ENCODE assay signal across 1 cellular context in genomic region chr7:74173866-74174605, GRCh38.
TF ChIP-seq lines count a peak whose summit lies in the region.

EIF4H (plus strand) TSS chr7:74174356; CDS start chr7:74174384, 28 bp downstream.

TF ChIP-seq in HepG2, 621 proteins besides CTCF, POLR2A, EP300 and RAD21 (continued from another document and continues in another):
- TF ChIP-seq TAF1 (CRISPR knock-in tag; IDR thresholded peaks at IDR 0.05) (peak; percentile 75; the same call in 1 of the 2 replicates), IKZF1 (IDR thresholded peaks at IDR 0.05) (no peak), ZNF337 (CRISPR knock-in tag; IDR thresholded peaks at IDR 0.05; ENCODE audit: borderline replicate concordance, low read depth) (no peak), ZNF569 (CRISPR knock-in tag; IDR thresholded peaks at IDR 0.05; ENCODE audit: borderline replicate concordance) (no peak), ZNF770 (CRISPR knock-in tag; IDR thresholded peaks at IDR 0.05) (peak; percentile 77), MAFK (conservative IDR thresholded peaks at IDR 0.05 in 1 of 2, IDR thresholded peaks at IDR 0.05 in 1 of 2; ENCODE audit: low read length in 2 of 2) (no peak), HIVEP1 (CRISPR knock-in tag; IDR thresholded peaks at IDR 0.05) (peak; percentile 83), ZNF296 (CRISPR knock-in tag; conservative IDR thresholded peaks at IDR 0.05) (0 out of 2 replicates have a peak, but pooled peaks have one; percentile 48), PREB (CRISPR knock-in tag; IDR thresholded peaks at IDR 0.05) (0 out of 2 replicates have a peak, but pooled peaks have one; percentile 15), ZBTB20 (CRISPR knock-in tag; IDR thresholded peaks at IDR 0.05; ENCODE audit: borderline replicate concordance, low read depth) (peak; percentile 27; the same call in 1 of the 2 replicates), USF2 (IDR thresholded peaks at IDR 0.05; ENCODE audit: low read depth, low read length) (peak; percentile 87), USF2 (CRISPR knock-in tag; IDR thresholded peaks at IDR 0.05; ENCODE audit: borderline replicate concordance) (no peak; the same call in 1 of the 2 replicates), SPEN (CRISPR knock-in tag; IDR thresholded peaks at IDR 0.05; ENCODE audit: low read depth) (peak; percentile 91), MEIS1 (CRISPR knock-in tag; IDR thresholded peaks at IDR 0.05; ENCODE audit: borderline replicate concordance) (no peak), ZNF253 (CRISPR knock-in tag; IDR thresholded peaks at IDR 0.05; ENCODE audit: borderline replicate concordance) (no peak), GMEB2 (CRISPR knock-in tag; IDR thresholded peaks at IDR 0.05; ENCODE audit: low read depth) (peak; percentile 79), ZNF24 (IDR thresholded peaks at IDR 0.05) (no peak), ZZZ3 (CRISPR knock-in tag; IDR thresholded peaks at IDR 0.05; ENCODE audit: borderline replicate concordance) (peak; percentile 62; the same call in 1 of the 2 replicates), RORA (CRISPR knock-in tag; IDR thresholded peaks at IDR 0.05) (no peak), HIC2 (CRISPR knock-in tag; IDR thresholded peaks at IDR 0.05; ENCODE audit: low read depth) (no peak), GATA4 (IDR thresholded peaks at IDR 0.05; ENCODE audit: borderline replicate concordance, low read depth) (no peak), THRA (CRISPR knock-in tag; IDR thresholded peaks at IDR 0.05; ENCODE audit: borderline replicate concordance) (no peak; the same call in 1 of the 2 replicates), SRSF1 (optimal IDR thresholded peaks at IDR 0.05; ENCODE audit: low read depth, low read length) (no peak), ZNF224 (CRISPR knock-in tag; IDR thresholded peaks at IDR 0.05) (peak; percentile 22; the same call in 1 of the 2 replicates), SIX1 (CRISPR knock-in tag; IDR thresholded peaks at IDR 0.05; ENCODE audit: borderline replicate concordance) (no peak), HNF4G (IDR thresholded peaks at IDR 0.05; ENCODE audit: borderline replicate concordance, low read depth, low read length) (no peak), HNF4G (CRISPR knock-in tag; IDR thresholded peaks at IDR 0.05; ENCODE audit: borderline replicate concordance, low read depth) (no peak), PAXIP1 (CRISPR knock-in tag; conservative IDR thresholded peaks at IDR 0.05) (no peak), KLF13 (CRISPR knock-in tag; IDR thresholded peaks at IDR 0.05) (no peak), PHF5A (CRISPR knock-in tag; IDR thresholded peaks at IDR 0.05; ENCODE audit: low read depth, unreplicated experiment) (no peak), ZNF350 (CRISPR knock-in tag; IDR thresholded peaks at IDR 0.05; ENCODE audit: borderline replicate concordance, low read depth) (no peak), ZNF597 (CRISPR knock-in tag; IDR thresholded peaks at IDR 0.05) (no peak), MTERF4 (CRISPR knock-in tag; IDR thresholded peaks at IDR 0.05) (no peak), CSRNP2 (CRISPR knock-in tag; conservative IDR thresholded peaks at IDR 0.05; ENCODE audit: low read depth) (no peak), MAZ (IDR thresholded peaks at IDR 0.05; ENCODE audit: borderline replicate concordance, low read depth, low read length) (peak; percentile 68), MAZ (CRISPR knock-in tag; IDR thresholded peaks at IDR 0.05; ENCODE audit: low read depth) (peak; percentile 84; the same call in 1 of the 2 replicates), ZFYVE20 (CRISPR knock-in tag; IDR thresholded peaks at IDR 0.05; ENCODE audit: borderline replicate concordance, low read depth) (peak; percentile 71; the same call in 1 of the 2 replicates), ZNF839 (CRISPR knock-in tag; IDR thresholded peaks at IDR 0.05; ENCODE audit: borderline replicate concordance) (no peak), ZBTB33 (CRISPR knock-in tag; IDR thresholded peaks at IDR 0.05) (0 out of 2 replicates have a peak, but pooled peaks have one; percentile 22), ZNF501 (CRISPR knock-in tag; IDR thresholded peaks at IDR 0.05) (no peak), NR3C1 (CRISPR knock-in tag; IDR thresholded peaks at IDR 0.05) (no peak)
